ENCODE assay signal across 8 cellular contexts in the genomic region with DNA sequence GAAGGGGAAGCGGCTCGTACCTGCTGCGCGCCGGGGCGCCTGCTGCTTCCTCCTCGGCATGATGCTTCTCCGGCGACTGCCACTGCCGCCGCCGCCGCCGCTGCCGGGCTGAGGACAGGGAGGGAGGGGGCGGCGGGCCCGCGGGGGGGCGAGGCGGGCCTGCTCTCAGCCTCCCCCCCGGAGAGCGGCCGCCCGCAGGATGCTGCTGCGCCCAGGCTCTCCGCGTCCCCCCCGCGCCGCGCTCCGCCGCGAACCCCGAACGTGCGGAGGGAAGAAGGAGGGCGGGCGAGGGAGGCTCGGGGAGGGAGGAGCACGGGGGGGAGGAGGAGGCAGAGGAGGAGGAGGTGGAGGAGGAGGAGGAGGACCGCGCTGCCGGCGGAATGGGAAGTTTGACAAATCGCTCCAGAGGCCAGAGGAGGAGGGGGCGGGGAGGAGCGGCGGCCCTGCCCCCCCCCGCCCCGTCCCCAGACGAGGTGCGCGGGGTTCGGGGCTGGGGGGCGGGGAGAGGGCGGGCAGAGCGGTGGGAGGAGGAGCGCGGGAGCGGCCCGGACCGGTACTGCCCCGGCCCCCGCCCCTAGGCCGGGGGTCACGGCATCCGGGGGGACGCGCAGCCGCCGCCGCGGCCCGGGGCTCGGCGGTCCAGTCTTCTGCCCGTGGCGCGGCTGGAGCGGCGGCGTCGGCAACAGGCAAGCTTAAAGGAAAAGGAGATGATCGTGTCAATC. TPM values are rescaled to one million over a fixed set of nuclear protein-coding genes. Genes with fewer than 3 reads are reported as not detected.
DNase-seq lines count a peak whose midpoint lies in the region; ATAC-seq and TF ChIP-seq lines count a peak whose summit lies in the region.

A gene with protein sequence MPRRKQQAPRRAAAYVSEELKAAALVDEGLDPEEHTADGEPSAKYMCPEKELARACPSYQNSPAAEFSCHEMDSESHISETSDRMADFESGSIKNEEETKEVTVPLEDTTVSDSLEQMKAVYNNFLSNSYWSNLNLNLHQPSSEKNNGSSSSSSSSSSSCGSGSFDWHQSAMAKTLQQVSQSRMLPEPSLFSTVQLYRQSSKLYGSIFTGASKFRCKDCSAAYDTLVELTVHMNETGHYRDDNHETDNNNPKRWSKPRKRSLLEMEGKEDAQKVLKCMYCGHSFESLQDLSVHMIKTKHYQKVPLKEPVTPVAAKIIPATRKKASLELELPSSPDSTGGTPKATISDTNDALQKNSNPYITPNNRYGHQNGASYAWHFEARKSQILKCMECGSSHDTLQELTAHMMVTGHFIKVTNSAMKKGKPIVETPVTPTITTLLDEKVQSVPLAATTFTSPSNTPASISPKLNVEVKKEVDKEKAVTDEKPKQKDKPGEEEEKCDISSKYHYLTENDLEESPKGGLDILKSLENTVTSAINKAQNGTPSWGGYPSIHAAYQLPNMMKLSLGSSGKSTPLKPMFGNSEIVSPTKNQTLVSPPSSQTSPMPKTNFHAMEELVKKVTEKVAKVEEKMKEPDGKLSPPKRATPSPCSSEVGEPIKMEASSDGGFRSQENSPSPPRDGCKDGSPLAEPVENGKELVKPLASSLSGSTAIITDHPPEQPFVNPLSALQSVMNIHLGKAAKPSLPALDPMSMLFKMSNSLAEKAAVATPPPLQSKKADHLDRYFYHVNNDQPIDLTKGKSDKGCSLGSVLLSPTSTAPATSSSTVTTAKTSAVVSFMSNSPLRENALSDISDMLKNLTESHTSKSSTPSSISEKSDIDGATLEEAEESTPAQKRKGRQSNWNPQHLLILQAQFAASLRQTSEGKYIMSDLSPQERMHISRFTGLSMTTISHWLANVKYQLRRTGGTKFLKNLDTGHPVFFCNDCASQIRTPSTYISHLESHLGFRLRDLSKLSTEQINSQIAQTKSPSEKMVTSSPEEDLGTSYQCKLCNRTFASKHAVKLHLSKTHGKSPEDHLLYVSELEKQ (minus strand): TSS at position 277 of the 722 bp plus-strand sequence. CDS start 217 bp downstream, at position 60.

- TF ChIP-seq EP300 in transverse colon (IDR thresholded peaks at IDR 0.05; ENCODE audit: low read depth), result no peak

- H3K4me1 Mint-ChIP-seq in activated T-helper 1 cell treated with anti-CD3 and anti-CD28 coated beads, Interleukin-12 subunit alpha, Interleukin-12 subunit beta, Interleukin-2, Interleukin-4 antibody, amounts not matched to agents 30 ng/mL and 10 ng/mL and 1 ng/mL, durations not matched to agents 14 hours and 24 hours and 36 hours (ENCODE audit: low read depth), result peaks cover 28% of the 10 kb centered on the region
- H3K4me1 Mint-ChIP-seq in natural killer cell treated with Interleukin-12 subunit alpha and Interleukin-12 subunit beta and Interleukin-15 and Interleukin-18, amount 100 ng/mL, for 72 hours (ENCODE audit: low read depth in 2 of 2), result peaks cover 38 to 40% of the 10 kb centered on the region in 2 donors

- peak within 1 kb of the TSS; percentile 89 for H3K4me3 Mint-ChIP-seq in activated T-helper 1 cell treated with anti-CD3 and anti-CD28 coated beads, Interleukin-12 subunit alpha, Interleukin-12 subunit beta, Interleukin-2, Interleukin-4 antibody, amounts not matched to agents 30 ng/mL and 10 ng/mL and 1 ng/mL, durations not matched to agents 14 hours and 24 hours and 36 hours
- H3K4me3 Mint-ChIP-seq in natural killer cell treated with Interleukin-12 subunit alpha and Interleukin-12 subunit beta and Interleukin-15 and Interleukin-18, amount 100 ng/mL, for 72 hours, result peak within 1 kb of the TSS; percentile 86

- H3K36me3 ChIP-seq in transverse colon, result no peaks in the 10 kb centered on the region

- ATAC-seq in natural killer cell treated with Interleukin-12 subunit alpha and Interleukin-12 subunit beta and Interleukin-15 and Interleukin-18, amount 100 ng/mL, for 72 hours, result peak; percentile 80
- no peak for ATAC-seq in HG03045 (IDR thresholded peaks at IDR 0.05; ENCODE audit: unreplicated experiment)
- ATAC-seq in GM21619 (IDR thresholded peaks at IDR 0.05; ENCODE audit: unreplicated experiment), result no peak

- DNase-seq in NB4 (ENCODE audit: low read depth), result peak; percentile 43
- peak; percentile 40 for DNase-seq in activated T-helper 1 cell treated with anti-CD3 and anti-CD28 coated beads, Interleukin-12 subunit alpha, Interleukin-12 subunit beta, Interleukin-2, Interleukin-4 antibody, amounts not matched to agents 30 ng/mL and 10 ng/mL and 1 ng/mL, durations not matched to agents 14 hours and 24 hours and 36 hours (ENCODE audit: low spot score)
- peak; percentile 84 to 91 for DNase-seq in foreskin fibroblast
- DNase-seq in natural killer cell treated with Interleukin-12 subunit alpha and Interleukin-12 subunit beta and Interleukin-15 and Interleukin-18, amount 100 ng/mL, for 72 hours (ENCODE audit: low spot score), result peak; percentile 71
- peak; percentile 72 for DNase-seq in transverse colon

- no peak within 1 kb of the TSS for H3K4me3 ChIP-seq in NB4 (ENCODE audit: low read depth, low read length)
- peak within 1 kb of the TSS; percentile 75 to 83 for H3K4me3 ChIP-seq in foreskin fibroblast (ENCODE audit: low read depth in 1 of 2, low read length in 2 of 2)
- H3K4me3 ChIP-seq in transverse colon, result peak within 1 kb of the TSS; percentile 71 to 97 (median 90)

- H3K27me3 Mint-ChIP-seq in activated T-helper 1 cell treated with anti-CD3 and anti-CD28 coated beads, Interleukin-12 subunit alpha, Interleukin-12 subunit beta, Interleukin-2, Interleukin-4 antibody, amounts not matched to agents 30 ng/mL and 10 ng/mL and 1 ng/mL, durations not matched to agents 14 hours and 24 hours and 36 hours (ENCODE audit: insufficient read depth), result peaks cover 54% of the 10 kb centered on the region
- H3K27me3 Mint-ChIP-seq in natural killer cell treated with Interleukin-12 subunit alpha and Interleukin-12 subunit beta and Interleukin-15 and Interleukin-18, amount 100 ng/mL, for 72 hours, result peaks cover 37 to 41% of the 10 kb centered on the region in 2 donors

- in situ Hi-C loops in transverse colon (cut with MboI; ENCODE audit: low pct_ligation_motif_present in 1 of 4, low pct_unique_long_range_greater_than_20kb in 1 of 4, low sequenced_read_pairs in 3 of 4), result no loop called here

- peaks cover 0 to 47% (median 18%) of the 10 kb centered on the region in 4 donors for H3K4me1 ChIP-seq in transverse colon

- 0% methylated on average over 6 to 13 of the region's 86 CpGs for WGBS in transverse colon (ENCODE audit: low coverage in 1 of 2), 2 donors

- H3K27me3 ChIP-seq in transverse colon, result peaks cover 87% of the 10 kb centered on the region

- no peaks in the 10 kb centered on the region for H3K9me3 ChIP-seq in transverse colon

- TF ChIP-seq POLR2A in NB4 (IDR thresholded peaks at IDR 0.05; ENCODE audit: extremely low read depth, insufficient read length), result no peak
- TF ChIP-seq POLR2A in transverse colon (IDR thresholded peaks at IDR 0.05), result no peak

- intact Hi-C loops in activated T-helper 1 cell treated with anti-CD3 and anti-CD28 coated beads, Interleukin-12 subunit alpha, Interleukin-12 subunit beta, Interleukin-2, Interleukin-4 antibody, amounts not matched to agents 30 ng/mL and 10 ng/mL and 1 ng/mL, durations not matched to agents 14 hours and 24 hours and 36 hours (cut with micrococcal nuclease), result loop anchor here (10.0 kb wide), 1 partner anchor 1515 kb away; no protein-coding TSS in a partner anchor
- intact Hi-C loops in transverse colon (cut with DNase I; ENCODE audit: low total_unique reads), result loop anchor here (5.0 kb wide), 1 partner anchor 1632 kb away; the partner anchor contains the start of gene C19orf12

- no peaks in the 10 kb centered on the region for H3K9me3 Mint-ChIP-seq in activated T-helper 1 cell treated with anti-CD3 and anti-CD28 coated beads, Interleukin-12 subunit alpha, Interleukin-12 subunit beta, Interleukin-2, Interleukin-4 antibody, amounts not matched to agents 30 ng/mL and 10 ng/mL and 1 ng/mL, durations not matched to agents 14 hours and 24 hours and 36 hours
- no peaks in the 10 kb centered on the region for H3K9me3 Mint-ChIP-seq in natural killer cell treated with Interleukin-12 subunit alpha and Interleukin-12 subunit beta and Interleukin-15 and Interleukin-18, amount 100 ng/mL, for 72 hours

- TF ChIP-seq CTCF in C4-2B (conservative IDR thresholded peaks at IDR 0.05) (no peak), NB4 (IDR thresholded peaks at IDR 0.05; ENCODE audit: low read depth, low read length) (no peak), foreskin fibroblast (IDR thresholded peaks at IDR 0.05; ENCODE audit: low read depth, low read length) (no peak), transverse colon (IDR thresholded peaks at IDR 0.05) (no peak)

- peak within 1 kb of the TSS; percentile 19; the same call in 1 of the 2 replicates for H3K27ac ChIP-seq in C4-2B
- H3K27ac ChIP-seq in transverse colon, result peak within 1 kb of the TSS; percentile 93 to 97 (median 96)

- H3K36me3 Mint-ChIP-seq in activated T-helper 1 cell treated with anti-CD3 and anti-CD28 coated beads, Interleukin-12 subunit alpha, Interleukin-12 subunit beta, Interleukin-2, Interleukin-4 antibody, amounts not matched to agents 30 ng/mL and 10 ng/mL and 1 ng/mL, durations not matched to agents 14 hours and 24 hours and 36 hours (ENCODE audit: low read depth), result peaks cover 4% of the 10 kb centered on the region
- H3K36me3 Mint-ChIP-seq in natural killer cell treated with Interleukin-12 subunit alpha and Interleukin-12 subunit beta and Interleukin-15 and Interleukin-18, amount 100 ng/mL, for 72 hours, result peaks cover 6% of the 10 kb centered on the region

- H3K27ac Mint-ChIP-seq in activated T-helper 1 cell treated with anti-CD3 and anti-CD28 coated beads, Interleukin-12 subunit alpha, Interleukin-12 subunit beta, Interleukin-2, Interleukin-4 antibody, amounts not matched to agents 30 ng/mL and 10 ng/mL and 1 ng/mL, durations not matched to agents 14 hours and 24 hours and 36 hours, result peak within 1 kb of the TSS; percentile 67
- peak within 1 kb of the TSS; percentile 60 to 72 for H3K27ac Mint-ChIP-seq in natural killer cell treated with Interleukin-12 subunit alpha and Interleukin-12 subunit beta and Interleukin-15 and Interleukin-18, amount 100 ng/mL, for 72 hours

RNA-seq across cellular contexts. Expression of the gene that starts here (rescaled TPM):
- total RNA-seq in activated T-helper 1 cell treated with anti-CD3 and anti-CD28 coated beads, Interleukin-12 subunit alpha, Interleukin-12 subunit beta, Interleukin-2, Interleukin-4 antibody, amounts not matched to agents 30 ng/mL and 10 ng/mL and 1 ng/mL, durations not matched to agents 14 hours and 24 hours and 36 hours, result 1.5 and 2.0 TPM in 2 replicates
- total RNA-seq in natural killer cell treated with Interleukin-12 subunit alpha and Interleukin-12 subunit beta and Interleukin-15 and Interleukin-18, amount 100 ng/mL, for 72 hours, result 1 to 10 TPM; 4.0 to 4.1 TPM
- total RNA-seq in transverse colon, result 1 to 10 TPM; 3.0 to 6.4 (median 4.6) TPM

Comparison
In these comparisons a context has a peak if more than half of its experiments do, and no peak if none do; other contexts are left out.
1. ATAC-seq: peak in natural killer cell treated with Interleukin-12 subunit alpha and Interleukin-12 subunit beta and Interleukin-15 and Interleukin-18, amount 100 ng/mL, for 72 hours (2 of 2); none in HG03045 (single experiment) and GM21619 (single experiment).
2. Peak in every context shown above with its lines, with median percentiles within 50 percentile points of each other: DNase-seq.